ENCODE assay signal across 8 cellular contexts in the genomic region with DNA sequence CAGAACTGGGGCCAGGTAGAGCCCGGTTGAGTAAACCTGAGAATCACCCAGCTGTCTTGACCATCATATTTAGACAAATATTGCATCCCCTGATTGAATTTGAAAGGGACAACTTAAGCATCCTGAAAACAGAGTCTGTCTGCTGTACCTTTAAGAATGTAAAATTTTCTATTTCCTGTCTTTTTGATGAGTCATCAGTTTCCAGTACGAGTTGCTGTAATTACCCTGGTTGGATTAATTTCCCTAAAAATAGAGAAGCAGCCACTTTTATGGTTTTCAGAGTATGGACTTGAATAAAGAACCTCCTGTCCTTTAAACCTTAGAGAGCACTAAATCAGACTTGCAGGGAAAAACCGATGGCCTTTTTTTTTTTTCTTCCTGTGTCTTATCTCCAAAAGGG.
DNase-seq lines count a peak whose midpoint lies in the region; ATAC-seq and TF ChIP-seq lines count a peak whose summit lies in the region.

No MANE protein-coding gene starts in this region.

- peaks cover 7% of the 10 kb centered on the region for H3K36me3 Mint-ChIP-seq in glutamatergic neuron (ENCODE audit: unreplicated experiment)

- H3K4me1 Mint-ChIP-seq in glutamatergic neuron (ENCODE audit: low read depth, unreplicated experiment), result no peaks in the 10 kb centered on the region

- H3K4me3 Mint-ChIP-seq in glutamatergic neuron (ENCODE audit: unreplicated experiment), result no peak overlapping the region

- H3K27ac Mint-ChIP-seq in glutamatergic neuron (ENCODE audit: unreplicated experiment), result no peak overlapping the region

- H3K9me3 Mint-ChIP-seq in glutamatergic neuron (ENCODE audit: unreplicated experiment), result peaks cover 9% of the 10 kb centered on the region

- peaks cover 14% of the 10 kb centered on the region for H3K36me3 ChIP-seq in HUES48 (ENCODE audit: control insufficient read depth, insufficient read depth, low read length)

- DNase-seq in AG20443 (ENCODE audit: low spot score) (peak; percentile 57), inferior parietal cortex (ENCODE audit: extremely low spot score) (peak; percentile 12), HT-29 (ENCODE audit: low spot score) (no peak), NK-92 (lab: John Stamatoyannopoulos, UW; ENCODE audit: unreplicated experiment) (no peak), glutamatergic neuron (no peak)

- H3K27me3 Mint-ChIP-seq in glutamatergic neuron (ENCODE audit: unreplicated experiment), result peaks cover 5% of the 10 kb centered on the region

- peaks cover 7% of the 10 kb centered on the region; the same call in 1 of the 2 replicates for H3K4me1 ChIP-seq in HUES48 (ENCODE audit: control insufficient read depth, insufficient read depth, low read length)

- TF ChIP-seq CTCF in VCaP (conservative IDR thresholded peaks at IDR 0.05), result no peak
- TF ChIP-seq CTCF in glutamatergic neuron (IDR thresholded peaks at IDR 0.05; ENCODE audit: partially characterized antibody, unreplicated experiment), result no peak

- H3K9ac ChIP-seq in HUES48 (ENCODE audit: low read depth, low read length), result no peak overlapping the region; the same call in 1 of the 2 replicates

- ATAC-seq in GM21825 (IDR thresholded peaks at IDR 0.05; ENCODE audit: unreplicated experiment), result no peak

- no peaks in the 10 kb centered on the region for H3K9me3 ChIP-seq in HUES48 (ENCODE audit: control insufficient read depth, insufficient read depth, low read length)

- no peaks in the 10 kb centered on the region for H3K27me3 ChIP-seq in HUES48 (ENCODE audit: control insufficient read depth, insufficient read depth, low read length)

- peak overlapping the region; percentile 21 for H3K27ac ChIP-seq in HUES48 (ENCODE audit: low read depth, low read length)
- H3K27ac ChIP-seq in VCaP, result peak overlapping the region; percentile 90

- no peak overlapping the region for H3K4me3 ChIP-seq in HUES48 (ENCODE audit: low read depth, low read length)

Comparison
In these comparisons a context has a peak if more than half of its experiments do, and no peak if none do; other contexts are left out.
1. DNase-seq: peak in AG20443 (single experiment) and inferior parietal cortex (single experiment); none in HT-29 (single experiment), NK-92 (single experiment) and glutamatergic neuron (single experiment).